8 cellular contexts compared by ENCODE assay signal in the genomic region with DNA sequence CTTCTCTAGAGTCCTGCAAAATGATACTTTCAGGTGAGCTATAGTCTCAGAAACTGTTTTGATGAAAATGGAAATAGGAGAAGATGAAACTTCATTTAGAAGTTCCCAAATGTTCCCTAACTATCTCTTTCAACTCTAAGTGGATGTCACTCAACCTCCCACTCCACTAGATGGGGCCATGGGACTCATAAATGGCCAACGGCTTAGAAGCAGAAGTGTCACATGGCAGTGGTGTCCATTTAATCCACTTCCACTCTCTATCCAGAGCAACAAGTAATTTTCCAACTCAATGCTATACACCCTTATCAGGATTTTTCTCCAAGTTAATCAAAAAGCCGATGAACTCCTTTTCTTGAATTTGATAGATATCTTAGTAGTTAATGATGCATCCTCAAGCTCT.
A peak's percentile ranks its signal among the peaks of the same experiment; 100 is the strongest.
DNase-seq lines count a peak whose midpoint lies in the region.

No MANE protein-coding gene starts in this region.

- H3K36me3 Mint-ChIP-seq in T-helper 2 cell treated with Interferon-gamma antibody and Interleukin-4, amounts not matched to agents 5 μg/mL and 100 μg/mL, for 36 hours (ENCODE audit: low read depth), result no peaks in the 10 kb centered on the region

- H3K4me1 Mint-ChIP-seq in T-helper 2 cell treated with Interferon-gamma antibody and Interleukin-4, amounts not matched to agents 5 μg/mL and 100 μg/mL, for 36 hours (ENCODE audit: low read depth), result no peaks in the 10 kb centered on the region

- no peak overlapping the region for H3K27ac Mint-ChIP-seq in T-helper 2 cell treated with Interferon-gamma antibody and Interleukin-4, amounts not matched to agents 5 μg/mL and 100 μg/mL, for 36 hours

- no peaks in the 10 kb centered on the region for H3K27me3 Mint-ChIP-seq in T-helper 2 cell treated with Interferon-gamma antibody and Interleukin-4, amounts not matched to agents 5 μg/mL and 100 μg/mL, for 36 hours (ENCODE audit: low read depth)

- peak; percentile 38 for DNase-seq in CD1c-positive myeloid dendritic cell (ENCODE audit: extremely low spot score)
- DNase-seq in HCEC 1CT, result peak; percentile 42
- peak; percentile 48 for DNase-seq in RKO (ENCODE audit: low spot score)
- DNase-seq in hepatic stellate cell (ENCODE audit: low spot score), result peak; percentile 3
- DNase-seq in UCSD-AML1 (lab: John Stamatoyannopoulos, UW; ENCODE audit: unreplicated experiment), result no peak
- DNase-seq in dedifferentiated amniotic fluid mesenchymal stem cell (ENCODE audit: extremely low spot score), result no peak
- no peak for DNase-seq in cerebellum (ENCODE audit: low spot score)
- no peak for DNase-seq in T-helper 2 cell treated with Interferon-gamma antibody and Interleukin-4, amounts not matched to agents 5 μg/mL and 100 μg/mL, for 36 hours (ENCODE audit: low spot score)

- H3K4me3 Mint-ChIP-seq in T-helper 2 cell treated with Interferon-gamma antibody and Interleukin-4, amounts not matched to agents 5 μg/mL and 100 μg/mL, for 36 hours, result no peak overlapping the region

- H3K9me3 Mint-ChIP-seq in T-helper 2 cell treated with Interferon-gamma antibody and Interleukin-4, amounts not matched to agents 5 μg/mL and 100 μg/mL, for 36 hours, result no peaks in the 10 kb centered on the region

Comparison
In these comparisons a context has a peak if more than half of its experiments do, and no peak if none do; other contexts are left out.
1. DNase-seq: peak in CD1c-positive myeloid dendritic cell (single experiment), HCEC 1CT (single experiment), RKO (single experiment) and hepatic stellate cell (single experiment); none in UCSD-AML1 (single experiment), dedifferentiated amniotic fluid mesenchymal stem cell (single experiment), cerebellum (single experiment) and T-helper 2 cell treated with Interferon-gamma antibody and Interleukin-4, amounts not matched to agents 5 μg/mL and 100 μg/mL, for 36 hours (single experiment).